8 cellular contexts compared by ENCODE assay signal in genomic region chr15:98647026-98647773, GRCh38. TPM values are rescaled to one million over a fixed set of nuclear protein-coding genes. Genes with fewer than 3 reads are reported as not detected.
DNase-seq lines count a peak whose midpoint lies in the region; ATAC-seq and TF ChIP-seq lines count a peak whose summit lies in the region.

No MANE protein-coding gene starts in this region.

- H3K79me2 ChIP-seq in SK-N-SH (ENCODE audit: insufficient read depth) = peaks cover 28% of the 10 kb centered on the region

- peak overlapping the region; percentile 94; the same call in 1 of the 2 replicates for H2AFZ ChIP-seq in SK-N-SH (ENCODE audit: low read depth)

- H3K27me3 Mint-ChIP-seq in activated naive CD8-positive, alpha-beta T cell treated with anti-CD3 and anti-CD28 coated beads, Interleukin-2, amount 10 ng/mL, durations not matched to agents 7 days and 5 days = peaks cover 49% of the 10 kb centered on the region

- H4K20me1 ChIP-seq in SK-N-SH (ENCODE audit: insufficient read depth) = peaks cover 7% of the 10 kb centered on the region; the same call in 1 of the 2 replicates

- H3K27ac ChIP-seq in HUES6 (ENCODE audit: low read depth, low read length) = peak overlapping the region; percentile 95
- peak overlapping the region in 1 of 2 experiments; percentile 88; a peak in 2 of 4 replicates for H3K27ac ChIP-seq in SK-N-SH (ENCODE audit: low read depth in 2 of 2, low read length in 1 of 2)

- H3K4me1 Mint-ChIP-seq in activated naive CD8-positive, alpha-beta T cell treated with anti-CD3 and anti-CD28 coated beads, Interleukin-2, amount 10 ng/mL, durations not matched to agents 7 days and 5 days = peaks cover 16% of the 10 kb centered on the region

- CTCF ChIA-PET in SK-N-SH (lab: Yijun Ruan, JAX) = interaction anchor here (0.7 to 7.1 kb wide), 30 partner anchors 9 to 431 kb away, joined by 3 to 51 read pairs (median 4); no protein-coding TSS in a partner anchor

- peak overlapping the region; percentile 82 for H3K4me3 Mint-ChIP-seq in activated naive CD8-positive, alpha-beta T cell treated with anti-CD3 and anti-CD28 coated beads, Interleukin-2, amount 10 ng/mL, durations not matched to agents 7 days and 5 days

- H3K4me1 ChIP-seq in HUES6 (ENCODE audit: control insufficient read depth, insufficient read depth, low read length) = peaks cover 6% of the 10 kb centered on the region
- H3K4me1 ChIP-seq in SK-N-SH (ENCODE audit: control insufficient read depth in 1 of 2, insufficient read depth in 2 of 2, low read depth in 1 of 2, low read length in 1 of 2) = peaks cover under 1 to 5% of the 10 kb centered on the region in 2 experiments; a peak in 3 of 4 replicates

- H3K9ac ChIP-seq in HUES6 (ENCODE audit: low read length) = peak overlapping the region; percentile 82
- H3K9ac ChIP-seq in SK-N-SH = peak overlapping the region; percentile 77; the same call in 1 of the 2 replicates

- H3K4me3 ChIP-seq in HUES6 (ENCODE audit: low read depth, low read length) (peak overlapping the region; percentile 78), SK-N-SH (ENCODE audit: low read depth in 2 of 2, low read length in 1 of 2) (peak overlapping the region; percentile 78 to 92)

- no peaks in the 10 kb centered on the region for H3K27me3 ChIP-seq in HUES6 (ENCODE audit: control insufficient read depth, insufficient read depth, low read length)
- H3K27me3 ChIP-seq in SK-N-SH (ENCODE audit: insufficient read depth) = peaks cover 10% of the 10 kb centered on the region; the same call in 1 of the 2 replicates

- ATAC-seq in GM21367 (IDR thresholded peaks at IDR 0.05; ENCODE audit: unreplicated experiment) = peak; percentile 43
- peak; percentile 49 for ATAC-seq in activated naive CD8-positive, alpha-beta T cell treated with anti-CD3 and anti-CD28 coated beads, Interleukin-2, amount 10 ng/mL, durations not matched to agents 7 days and 5 days (ENCODE audit: low read depth)

- H3K27ac Mint-ChIP-seq in activated naive CD8-positive, alpha-beta T cell treated with anti-CD3 and anti-CD28 coated beads, Interleukin-2, amount 10 ng/mL, durations not matched to agents 7 days and 5 days = peak overlapping the region; percentile 66

- H3K36me3 ChIP-seq in HUES6 (ENCODE audit: control insufficient read depth, insufficient read depth, low read length) (no peaks in the 10 kb centered on the region), SK-N-SH (replicated peaks in 1 of 2; ENCODE audit: control insufficient read depth in 1 of 2, insufficient read depth in 2 of 2, low read length in 1 of 2) (no peaks in the 10 kb centered on the region)

- peak; percentile 43 for TF ChIP-seq CTCF in SK-N-SH (IDR thresholded peaks at IDR 0.05)

- 1% methylated on average over 14 of the region's 77 CpGs for WGBS in SK-N-SH (ENCODE audit: low lambda C conversion rate)

- H3K9me2 ChIP-seq in SK-N-SH = no peaks in the 10 kb centered on the region

- H3K9me3 Mint-ChIP-seq in activated naive CD8-positive, alpha-beta T cell treated with anti-CD3 and anti-CD28 coated beads, Interleukin-2, amount 10 ng/mL, durations not matched to agents 7 days and 5 days = no peaks in the 10 kb centered on the region

- H3K36me3 Mint-ChIP-seq in activated naive CD8-positive, alpha-beta T cell treated with anti-CD3 and anti-CD28 coated beads, Interleukin-2, amount 10 ng/mL, durations not matched to agents 7 days and 5 days = no peaks in the 10 kb centered on the region

- intact Hi-C loops in cardiac septum (cut with DNase I) = loop anchor here (2.0 to 5.0 kb wide), 4 partner anchors 80 to 430 kb away; no protein-coding TSS in a partner anchor

- TF ChIP-seq RAD21 in SK-N-SH (IDR thresholded peaks at IDR 0.05; ENCODE audit: low read length) = no peak

- POLR2A ChIA-PET in SK-N-SH (lab: Yijun Ruan, JAX) = interaction anchor here (0.7 kb wide), 1 partner anchor 475 kb away, joined by 3 read pairs; no protein-coding TSS in a partner anchor
- POLR2A ChIA-PET in activated naive CD8-positive, alpha-beta T cell treated with anti-CD3 and anti-CD28 coated beads, Interleukin-2, amount 10 ng/mL, durations not matched to agents 7 days and 5 days (lab: Charles Lee) = interaction anchor here (0.9 to 1.8 kb wide), 4 partner anchors 47 to 415 kb away, joined by 3 to 13 read pairs (median 4); no protein-coding TSS in a partner anchor

- TF ChIP-seq EP300 in SK-N-SH (IDR thresholded peaks at IDR 0.05; ENCODE audit: borderline replicate concordance in 1 of 2, low read depth in 1 of 2, low read length in 1 of 2) = no peak

- peaks cover 3% of the 10 kb centered on the region for H3F3A ChIP-seq in SK-N-SH (replicated peaks; ENCODE audit: insufficient read depth)

- H3K9me3 ChIP-seq in HUES6 (ENCODE audit: control insufficient read depth, insufficient read depth, low read depth, low read length) (no peaks in the 10 kb centered on the region), SK-N-SH (no peaks in the 10 kb centered on the region)

- DNase-seq in COLO668 (lab: John Stamatoyannopoulos, UW; ENCODE audit: unreplicated experiment) (peak; percentile 80), SK-N-SH (peak; percentile 87), cardiac septum (ENCODE audit: low spot score) (peak; percentile 86), pons (ENCODE audit: low spot score) (peak; percentile 71), NCI-H1436 treated with DMSO at 0.1 percent for 48 hours (lab: John Stamatoyannopoulos, UW) (no peak)
- peak; percentile 84 for DNase-seq in activated naive CD8-positive, alpha-beta T cell treated with anti-CD3 and anti-CD28 coated beads, Interleukin-2, amount 10 ng/mL, durations not matched to agents 7 days and 5 days

- H3K4me2 ChIP-seq in SK-N-SH = peak overlapping the region; percentile 99

TF ChIP-seq in SK-N-SH, 30 proteins besides CTCF, POLR2A, EP300 and RAD21:
- TF ChIP-seq USF1 (IDR thresholded peaks at IDR 0.05; ENCODE audit: borderline replicate concordance, low read depth) (peak; percentile 35), RXRA (IDR thresholded peaks at IDR 0.05; ENCODE audit: borderline replicate concordance, low read depth) (no peak), MXI1 (IDR thresholded peaks at IDR 0.05; ENCODE audit: low read depth, low read length) (peak; percentile 92), MAX (IDR thresholded peaks at IDR 0.05; ENCODE audit: low read depth) (peak; percentile 59; the same call in 1 of the 2 replicates), NFIC (IDR thresholded peaks at IDR 0.05; ENCODE audit: borderline replicate concordance) (0 out of 2 replicates have a peak, but pooled peaks have one; percentile 13), CHD2 (IDR thresholded peaks at IDR 0.05; ENCODE audit: low read length, partially characterized antibody) (peak; percentile 11), SMC3 (IDR thresholded peaks at IDR 0.05; ENCODE audit: low read depth, low read length) (peak; percentile 45)
- TF ChIP-seq, protein P1, sequence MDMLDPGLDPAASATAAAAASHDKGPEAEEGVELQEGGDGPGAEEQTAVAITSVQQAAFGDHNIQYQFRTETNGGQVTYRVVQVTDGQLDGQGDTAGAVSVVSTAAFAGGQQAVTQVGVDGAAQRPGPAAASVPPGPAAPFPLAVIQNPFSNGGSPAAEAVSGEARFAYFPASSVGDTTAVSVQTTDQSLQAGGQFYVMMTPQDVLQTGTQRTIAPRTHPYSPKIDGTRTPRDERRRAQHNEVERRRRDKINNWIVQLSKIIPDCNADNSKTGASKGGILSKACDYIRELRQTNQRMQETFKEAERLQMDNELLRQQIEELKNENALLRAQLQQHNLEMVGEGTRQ (IDR thresholded peaks at IDR 0.05; ENCODE audit: borderline replicate concordance, low read depth, low read length) = no peak

RNA-seq across cellular contexts. Expression of gene IGF1R, which starts 1.1 kb away (rescaled TPM):
- 6.4 and 9.5 TPM in 2 replicates for polyA plus RNA-seq in SK-N-SH (2012; rRNA removed)
- 4.6 and 5.5 TPM in 2 replicates for polyA plus RNA-seq in SK-N-SH (2012; cell fraction: cytosol; rRNA removed)
- polyA plus RNA-seq in SK-N-SH (2012; cell fraction: nucleus; rRNA removed) = 17.9 and 19.8 TPM in 2 replicates
- total RNA-seq in activated naive CD8-positive, alpha-beta T cell treated with anti-CD3 and anti-CD28 coated beads, Interleukin-2, amount 10 ng/mL, durations not matched to agents 7 days and 5 days = 10 to 100 TPM; 21.5 to 23.4 TPM
- total RNA-seq in cardiac septum = 57.2 TPM
